In genomic region chr12:96906849-96907664, GRCh38 we compare ENCODE assay signal across 8 cellular contexts.
A peak's percentile ranks its signal among the peaks of the same experiment; 100 is the strongest.
DNase-seq lines count a peak whose midpoint lies in the region; ATAC-seq, FAIRE-seq and TF ChIP-seq lines count a peak whose summit lies in the region.

Gene NEDD1, plus strand, starts transcription at chr12:96907257. Its CDS starts 2,503 bp downstream, at chr12:96909760.

- H3K4me1 ChIP-seq in mucosa of rectum (ENCODE audit: control insufficient read depth in 2 of 2, insufficient read depth in 2 of 2, low read length in 2 of 2), result peaks cover 5 to 7% of the 10 kb centered on the region in 2 donors

- peak within 1 kb of the TSS; percentile 92 to 96 for H3K4me3 ChIP-seq in mucosa of rectum (ENCODE audit: low read length in 2 of 2)

- no peaks in the 10 kb centered on the region for H3K27me3 ChIP-seq in mucosa of rectum (ENCODE audit: control insufficient read depth in 2 of 2, insufficient read depth in 2 of 2, low read length in 2 of 2)

- peak within 1 kb of the TSS; percentile 87 to 92 for H3K27ac ChIP-seq in mucosa of rectum (ENCODE audit: low read depth in 2 of 2, low read length in 2 of 2)

- peak within 1 kb of the TSS; percentile 89 to 97 for H3K9ac ChIP-seq in mucosa of rectum (ENCODE audit: low read depth in 1 of 2, low read length in 2 of 2)

- peak; percentile 92 for ATAC-seq in GM21390 (IDR thresholded peaks at IDR 0.05; ENCODE audit: unreplicated experiment)

- H3K9me3 ChIP-seq in mucosa of rectum (ENCODE audit: control insufficient read depth in 2 of 2, low read length in 2 of 2), result no peaks in the 10 kb centered on the region

- peak; percentile 80 for TF ChIP-seq POLR2A in erythroblast (IDR thresholded peaks at IDR 0.05; ENCODE audit: low read length)

- DNase-seq in DMS 273 (lab: John Stamatoyannopoulos, UW; ENCODE audit: unreplicated experiment), result peak; percentile 84
- peak; percentile 86 for DNase-seq in HTR-8/SVneo (ENCODE audit: insufficient read length, low spot score)
- peak; percentile 90 for DNase-seq in OCI-M1 (lab: John Stamatoyannopoulos, UW)
- peak; percentile 84 for DNase-seq in activated T-cell treated with anti-CD3 and anti-CD28 coated beads, Interleukin-2, amount 50 U/mL, for 1 hour
- DNase-seq in erythroblast (lab: John Stamatoyannopoulos, UW), result peak; percentile 91 to 92
- DNase-seq in stimulated activated CD8-positive, alpha-beta memory T cell treated with anti-CD3 and anti-CD28 coated beads, Interleukin-4, amount 100 ng/mL, for 4 hours (ENCODE audit: low read depth in 2 of 2, low spot score in 1 of 2), result peak; percentile 54 to 65

- FAIRE-seq in HTR-8/SVneo (lab: Jason Lieb, UNC), result peak; percentile 80

- H3K36me3 ChIP-seq in mucosa of rectum (ENCODE audit: control insufficient read depth in 2 of 2, insufficient read depth in 2 of 2, low read length in 2 of 2), result no peaks in the 10 kb centered on the region

Comparison
In these comparisons a context has a peak if more than half of its experiments do, and no peak if none do; other contexts are left out.
1. Peak in every context shown above with its lines: DNase-seq, ATAC-seq, H3K4me3 ChIP-seq and H3K27ac ChIP-seq.